In the genomic region with DNA sequence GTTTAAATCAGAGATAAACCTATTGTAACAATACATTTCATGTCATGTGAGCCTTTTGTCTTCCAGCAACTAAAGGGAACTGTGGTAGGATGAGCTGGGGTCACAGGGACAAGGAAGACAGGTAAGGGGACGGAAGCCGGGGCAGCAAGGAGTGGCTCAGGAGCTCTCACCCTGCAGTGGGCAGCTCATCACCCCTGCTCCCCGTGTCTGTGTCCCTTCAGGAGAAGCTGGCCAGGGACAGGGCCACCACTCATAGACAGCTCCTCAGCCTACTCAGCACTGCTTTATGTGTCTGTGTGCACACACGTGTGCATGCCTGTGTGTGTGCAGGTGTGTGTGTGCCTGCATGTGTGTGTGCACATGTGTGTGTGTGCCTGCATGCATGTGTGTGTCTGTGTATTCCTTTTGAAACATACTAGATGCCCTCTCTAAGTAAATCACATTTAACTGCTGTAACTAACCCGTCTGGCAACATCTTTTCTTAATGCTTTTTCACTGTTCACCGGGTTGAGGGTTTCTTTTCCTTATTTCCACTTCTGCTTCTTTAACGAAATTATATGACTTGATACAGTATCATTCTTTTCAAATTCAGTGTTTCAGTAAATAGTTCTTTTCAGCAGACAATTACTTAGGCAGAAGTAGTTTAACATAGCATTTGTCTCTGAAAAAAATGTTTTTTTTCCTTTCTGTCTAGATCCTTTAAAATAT, we compare ENCODE assay signal across 19 cellular contexts. TPM values are rescaled to one million over a fixed set of nuclear protein-coding genes. Genes with fewer than 3 reads are reported as not detected.
A peak's percentile ranks its signal among the peaks of the same experiment; 100 is the strongest.
DNase-seq lines count a peak whose midpoint lies in the region; ATAC-seq, FAIRE-seq and TF ChIP-seq lines count a peak whose summit lies in the region.
"Had no signal": no experiment of that assay in that cellular context is flagged by ENCODE, and none has a peak within 500 bp of the region (broad histone marks: within the 10 kb centered on the region; RNA-seq: fewer than 3 reads in every experiment).

No MANE protein-coding gene starts in this region.

- no peak for ATAC-seq in right lobe of liver
- no peak for ATAC-seq in stimulated activated effector memory CD8-positive, alpha-beta T cell treated with anti-CD3 and anti-CD28 coated beads, Interleukin-12 subunit alpha, Interleukin-12 subunit beta, amount 100 ng/mL, for 72 hours
- no peak for ATAC-seq in pancreas
- ATAC-seq: Panc1 had no signal

- H3K9me3 ChIP-seq in DOHH2 (ENCODE audit: control insufficient read depth, insufficient read depth, low read length) = no peaks in the 10 kb centered on the region
- H3K9me3 ChIP-seq in OCI-LY3 (ENCODE audit: insufficient read depth, low read length) = no peaks in the 10 kb centered on the region
- no peaks in the 10 kb centered on the region for H3K9me3 ChIP-seq in right lobe of liver
- no peaks in the 10 kb centered on the region for H3K9me3 ChIP-seq in tibial nerve
- H3K9me3 ChIP-seq in pancreas = no peaks in the 10 kb centered on the region

- H3K4me2 ChIP-seq in DOHH2 (ENCODE audit: low read length) (peak overlapping the region; percentile 93), OCI-LY3 (ENCODE audit: low read length) (peak overlapping the region; percentile 46)

- no peak for DNase-seq in right lobe of liver
- no peak for DNase-seq in stimulated activated effector memory CD8-positive, alpha-beta T cell treated with anti-CD3 and anti-CD28 coated beads, Interleukin-12 subunit alpha, Interleukin-12 subunit beta, amount 100 ng/mL, for 72 hours (ENCODE audit: low spot score in 2 of 2)
- DNase-seq in tibial nerve (ENCODE audit: low spot score in 2 of 2) = no peak
- DNase-seq in pancreas = no peak
- DNase-seq in activated CD4-positive, alpha-beta T cell treated with anti-CD3 and anti-CD28 coated beads for 1 hour = no peak
- DNase-seq: activated CD4-positive, CD25-positive, alpha-beta regulatory T cell treated with anti-CD3 and anti-CD28 coated beads, Interleukin-2, amount 50 U/mL, for 72 hours; activated naive CD8-positive, alpha-beta T cell treated with anti-CD3 and anti-CD28 coated beads for 36 hours; Calu3; foreskin melanocyte; Karpas-422; NCI-H526 treated with DMSO at 0.1 percent for 48 hours; stimulated activated CD4-positive, alpha-beta T cell treated with anti-CD3 and anti-CD28 coated beads, Interleukin-12 subunit alpha, Interleukin-12 subunit beta, amount 100 ng/mL, for 4 hours; T1000 had no signal

- H3K4me3 ChIP-seq in DOHH2 (ENCODE audit: low read length) (peak overlapping the region; percentile 51), OCI-LY3 (ENCODE audit: low read length) (no peak overlapping the region), right lobe of liver (no peak overlapping the region), tibial nerve (no peak overlapping the region), pancreas (no peak overlapping the region)

- no peak for TF ChIP-seq CTCF in DOHH2 (IDR thresholded peaks at IDR 0.05; ENCODE audit: low read depth, low read length, poor library complexity, severe bottlenecking)
- TF ChIP-seq CTCF in OCI-LY3 (IDR thresholded peaks at IDR 0.05; ENCODE audit: low read depth, low read length) = no peak
- TF ChIP-seq CTCF in right lobe of liver (IDR thresholded peaks at IDR 0.05) = no peak
- no peak for TF ChIP-seq CTCF in tibial nerve (IDR thresholded peaks at IDR 0.05)
- TF ChIP-seq CTCF in pancreas (IDR thresholded peaks at IDR 0.05) = no peak

- peaks cover 31% of the 10 kb centered on the region for H3F3A ChIP-seq in DOHH2 (ENCODE audit: control insufficient read depth, insufficient read depth)

- TF ChIP-seq POLR2A in right lobe of liver (IDR thresholded peaks at IDR 0.05) = no peak
- no peak for TF ChIP-seq POLR2A in tibial nerve (IDR thresholded peaks at IDR 0.05)

- no peaks in the 10 kb centered on the region for H4K20me1 ChIP-seq in DOHH2 (ENCODE audit: control insufficient read depth, insufficient read depth, low read depth, low read length)
- H4K20me1 ChIP-seq in OCI-LY3 (ENCODE audit: insufficient read depth, low read length) = no peaks in the 10 kb centered on the region; the same call in 1 of the 2 replicates

- no peak for TF ChIP-seq EP300 in tibial nerve (IDR thresholded peaks at IDR 0.05)

- WGBS in right lobe of liver (ENCODE audit: insufficient coverage, low coverage, low lambda C conversion rate, missing lambda C conversion rate) = 70% methylated on average over 5 of the region's 7 CpGs
- WGBS in tibial nerve, 2 donors = 81 to 85% methylated on average over 7 of the region's 7 CpGs
- 83 to 91% methylated on average over 7 of the region's 7 CpGs for WGBS in pancreas, 2 donors

- H3K27me3 ChIP-seq in DOHH2 (ENCODE audit: control insufficient read depth, low read length) = no peaks in the 10 kb centered on the region
- H3K27me3 ChIP-seq in OCI-LY3 (ENCODE audit: low read depth, low read length) = peaks cover 42% of the 10 kb centered on the region
- no peaks in the 10 kb centered on the region for H3K27me3 ChIP-seq in right lobe of liver
- peaks cover 0 to 9% of the 10 kb centered on the region in 2 donors for H3K27me3 ChIP-seq in tibial nerve
- no peaks in the 10 kb centered on the region for H3K27me3 ChIP-seq in pancreas

- H3K9me3 Mint-ChIP-seq in stimulated activated effector memory CD8-positive, alpha-beta T cell treated with anti-CD3 and anti-CD28 coated beads, Interleukin-12 subunit alpha, Interleukin-12 subunit beta, amount 100 ng/mL, for 72 hours = no peaks in the 10 kb centered on the region
- H3K9me3 Mint-ChIP-seq: activated naive CD8-positive, alpha-beta T cell treated with anti-CD3 and anti-CD28 coated beads for 36 hours; activated T-helper 1 cell treated with anti-CD3 and anti-CD28 coated beads, Interleukin-12 subunit alpha, Interleukin-12 subunit beta, Interleukin-2, Interleukin-4 antibody, amounts not matched to agents 30 ng/mL and 10 ng/mL and 1 ng/mL, durations not matched to agents 14 hours and 24 hours and 36 hours; brain had no signal

- H2AFZ ChIP-seq in OCI-LY3 (ENCODE audit: low read depth, low read length) = no peak overlapping the region

- H3K36me3 ChIP-seq in DOHH2 (ENCODE audit: control insufficient read depth, low read length) (no peaks in the 10 kb centered on the region), OCI-LY3 (replicated peaks; ENCODE audit: low read depth, low read length) (no peaks in the 10 kb centered on the region), right lobe of liver (no peaks in the 10 kb centered on the region), tibial nerve (no peaks in the 10 kb centered on the region), pancreas (no peaks in the 10 kb centered on the region)

- H3K27ac Mint-ChIP-seq in stimulated activated effector memory CD8-positive, alpha-beta T cell treated with anti-CD3 and anti-CD28 coated beads, Interleukin-12 subunit alpha, Interleukin-12 subunit beta, amount 100 ng/mL, for 72 hours = peak overlapping the region; percentile 8
- H3K27ac Mint-ChIP-seq: activated T-helper 1 cell treated with anti-CD3 and anti-CD28 coated beads, Interleukin-12 subunit alpha, Interleukin-12 subunit beta, Interleukin-2, Interleukin-4 antibody, amounts not matched to agents 30 ng/mL and 10 ng/mL and 1 ng/mL, durations not matched to agents 14 hours and 24 hours and 36 hours had no signal

- H3K4me1 Mint-ChIP-seq in stimulated activated effector memory CD8-positive, alpha-beta T cell treated with anti-CD3 and anti-CD28 coated beads, Interleukin-12 subunit alpha, Interleukin-12 subunit beta, amount 100 ng/mL, for 72 hours = peaks cover 52% of the 10 kb centered on the region

- H3K9ac ChIP-seq in OCI-LY3 (ENCODE audit: low read length) = no peak overlapping the region

- no peak overlapping the region for H3K4me3 Mint-ChIP-seq in stimulated activated effector memory CD8-positive, alpha-beta T cell treated with anti-CD3 and anti-CD28 coated beads, Interleukin-12 subunit alpha, Interleukin-12 subunit beta, amount 100 ng/mL, for 72 hours
- H3K4me3 Mint-ChIP-seq: activated naive CD8-positive, alpha-beta T cell treated with anti-CD3 and anti-CD28 coated beads for 36 hours; activated T-helper 1 cell treated with anti-CD3 and anti-CD28 coated beads, Interleukin-12 subunit alpha, Interleukin-12 subunit beta, Interleukin-2, Interleukin-4 antibody, amounts not matched to agents 30 ng/mL and 10 ng/mL and 1 ng/mL, durations not matched to agents 14 hours and 24 hours and 36 hours; brain had no signal

- intact Hi-C loops in right lobe of liver (cut with DNase I) = no loop called here
- intact Hi-C loops in pancreas (cut with DNase I) = loop anchor here in 1 of 3 donors (5.0 kb wide), 1 partner anchor 71 kb away; no protein-coding TSS in a partner anchor

- H3K4me1 ChIP-seq in DOHH2 (ENCODE audit: control insufficient read depth, low read length) (peaks cover 94% of the 10 kb centered on the region), OCI-LY3 (ENCODE audit: low read length) (peaks cover 55% of the 10 kb centered on the region), right lobe of liver (peaks cover 0 to 47% (median 22%) of the 10 kb centered on the region in 4 donors), tibial nerve (peaks cover 0 to 51% (median 14%) of the 10 kb centered on the region in 4 donors), pancreas (peaks cover 3 to 19% (median 4%) of the 10 kb centered on the region in 3 donors)

- H3K9me2 ChIP-seq in DOHH2 (replicated peaks; ENCODE audit: control insufficient read depth, low read length) = no peaks in the 10 kb centered on the region

- FAIRE-seq in pancreas (lab: Jason Lieb, UNC) = no peak
- FAIRE-seq: GM19239 had no signal

- H3K27ac ChIP-seq in DOHH2 (ENCODE audit: low read depth, low read length) (peak overlapping the region; percentile 73), OCI-LY3 (ENCODE audit: low read length) (no peak overlapping the region), right lobe of liver (peak overlapping the region in 2 of 3 donors; percentile 21 to 86), tibial nerve (peak overlapping the region in 2 of 4 donors; percentile 29 to 66), pancreas (no peak overlapping the region)

- H3K36me3 Mint-ChIP-seq in stimulated activated effector memory CD8-positive, alpha-beta T cell treated with anti-CD3 and anti-CD28 coated beads, Interleukin-12 subunit alpha, Interleukin-12 subunit beta, amount 100 ng/mL, for 72 hours = peaks cover 12% of the 10 kb centered on the region
- H3K36me3 Mint-ChIP-seq: activated naive CD8-positive, alpha-beta T cell treated with anti-CD3 and anti-CD28 coated beads for 36 hours had no signal

- H3K79me2 ChIP-seq in DOHH2 (ENCODE audit: control insufficient read depth, low read length) (no peaks in the 10 kb centered on the region), OCI-LY3 (ENCODE audit: low read length) (no peaks in the 10 kb centered on the region)

RNA-seq across cellular contexts. Expression of a gene that starts 44.2 kb away (rescaled TPM):
- total RNA-seq in right lobe of liver = 10 to 100 TPM; 29.4 to 56.3 (median 49.7) TPM
- total RNA-seq in tibial nerve = 10 to 100 TPM; 51.5 to 95.4 (median 65.6) TPM
- 10 to 100 TPM; 18.4 to 55.0 (median 33.4) TPM for total RNA-seq in pancreas
- 10 to 100 TPM; 22.3 to 33.7 TPM for polyA plus RNA-seq in pancreas

Comparison
In these comparisons a context has a peak if more than half of its experiments do, and no peak if none do; other contexts are left out.
1. H3K27ac ChIP-seq: peak in DOHH2 (single experiment) and right lobe of liver (2 of 3); none in OCI-LY3 (single experiment) and pancreas (0 of 4).